1 cellular context compared by ENCODE assay signal in the genomic region with DNA sequence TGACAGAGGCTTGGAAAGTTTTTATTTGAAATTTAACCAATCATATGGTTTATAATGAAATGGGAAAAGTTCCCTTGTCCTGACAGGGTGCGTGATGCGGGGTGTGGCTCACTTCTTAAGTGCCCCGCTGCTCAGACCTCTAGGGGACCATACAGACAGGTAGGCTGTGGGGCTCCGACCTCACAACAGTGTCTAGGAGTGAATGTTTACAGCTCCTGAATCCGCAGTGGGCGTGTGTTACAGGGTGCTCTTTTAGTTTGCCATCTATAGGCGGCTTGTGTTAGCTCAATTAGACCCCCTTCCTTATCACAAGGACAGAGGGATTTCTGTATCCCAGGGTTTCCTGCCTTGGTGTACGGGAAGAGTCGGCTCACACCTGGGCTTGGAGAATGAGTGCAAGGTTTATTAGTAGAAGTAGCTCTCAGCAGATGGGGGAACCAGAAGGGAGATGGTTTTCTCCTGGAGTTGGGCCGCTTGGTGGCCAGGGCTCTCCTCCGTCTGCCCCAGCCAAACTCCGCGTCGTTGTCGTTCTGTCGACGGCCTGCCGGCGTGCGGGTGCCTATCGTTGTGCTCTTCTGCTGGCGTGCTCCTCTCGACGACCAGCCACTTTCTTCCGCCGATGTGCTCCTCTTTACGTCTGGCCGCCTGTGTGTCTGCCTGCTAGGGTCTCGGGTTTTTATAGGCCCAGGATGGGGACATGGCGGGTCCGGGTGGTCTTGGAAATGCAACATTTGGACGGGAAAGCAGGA.
TF ChIP-seq lines count a peak whose summit lies in the region.

No MANE protein-coding gene starts in this region.

TF ChIP-seq in IMR-90, 13 proteins besides CTCF, POLR2A, EP300 and RAD21:
- TF ChIP-seq BHLHE40 (IDR thresholded peaks at IDR 0.05; ENCODE audit: low read depth, low read length) (no peak), RCOR1 (IDR thresholded peaks at IDR 0.05; ENCODE audit: insufficient replicate concordance, low read length) (no peak), CHD1 (IDR thresholded peaks at IDR 0.05; ENCODE audit: low read depth, low read length) (no peak)
